32 cellular contexts compared by ENCODE assay signal in the genomic region with DNA sequence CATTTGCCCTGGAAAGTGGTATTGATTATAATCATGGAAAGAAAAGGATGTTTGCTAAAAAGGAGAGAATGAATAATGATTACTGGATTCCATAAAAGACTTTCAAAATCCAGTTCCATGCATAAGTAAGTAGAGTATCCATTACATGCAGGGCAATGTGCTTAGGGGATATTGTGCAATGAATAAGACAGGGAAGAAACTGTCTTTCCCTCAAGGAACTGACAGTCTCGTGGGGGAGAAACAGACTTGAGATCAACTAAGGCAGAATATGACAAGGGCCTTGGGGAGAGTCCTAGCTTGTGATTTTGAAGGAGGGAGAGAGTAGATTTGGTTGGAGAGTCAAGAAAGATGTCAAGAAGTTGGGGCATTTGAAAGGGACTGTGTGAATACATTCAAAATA.
"Had no signal": no experiment of that assay in that cellular context is flagged by ENCODE, and none has a peak within 500 bp of the region (broad histone marks: within the 10 kb centered on the region; RNA-seq: fewer than 3 reads in every experiment).

No MANE protein-coding gene starts in this region.

- H3K9me3 Mint-ChIP-seq: activated B cell treated with CpG ODN at 0.5 μM for 24 hours; activated CD4-positive, alpha-beta memory T cell treated with anti-CD3 and anti-CD28 coated beads, Interleukin-2, amount 10 ng/mL, durations not matched to agents 7 days and 5 days; activated CD4-positive, alpha-beta T cell treated with anti-CD3 and anti-CD28 coated beads, Interleukin-2, amount 10 ng/mL, durations not matched to agents 7 days and 5 days; activated naive CD4-positive, alpha-beta T cell treated with anti-CD3 and anti-CD28 coated beads for 36 hours; activated naive CD4-positive, alpha-beta T cell treated with anti-CD3 and anti-CD28 coated beads, Interleukin-2, amount 50 U/mL, for 24 hours; activated naive CD8-positive, alpha-beta T cell treated with anti-CD3 and anti-CD28 coated beads for 36 hours; activated naive CD8-positive, alpha-beta T cell treated with anti-CD3 and anti-CD28 coated beads, Interleukin-2, amount 50 U/mL, for 24 hours; activated T-cell treated with anti-CD3 and anti-CD28 coated beads, Interleukin-2, amount 50 U/mL, for 24 hours; activated T-cell treated with anti-CD3 and anti-CD28 coated beads, Interleukin-2, amount 50 U/mL, for 72 hours; brain; T-helper 2 cell treated with Interferon-gamma antibody and Interleukin-4, amounts not matched to agents 5 μg/mL and 100 μg/mL, for 36 hours had no signal

- H3K4me3 ChIP-seq: ascending aorta, breast epithelium, cardiac muscle cell, colonic mucosa, esophagus squamous epithelium, gastroesophageal sphincter, heart right ventricle, hepatocyte had no signal

- H3K36me3 Mint-ChIP-seq: activated naive CD4-positive, alpha-beta T cell treated with anti-CD3 and anti-CD28 coated beads, Interleukin-2, amount 50 U/mL, for 24 hours; activated naive CD8-positive, alpha-beta T cell treated with anti-CD3 and anti-CD28 coated beads for 36 hours; brain had no signal

- H3K27ac ChIP-seq: ascending aorta, breast epithelium, cardiac muscle cell, colonic mucosa, epithelial cell of prostate, esophagus squamous epithelium, gastroesophageal sphincter, heart right ventricle, hepatocyte, WERI-Rb-1 had no signal

- DNase-seq: activated B cell treated with CpG ODN at 0.5 μM for 24 hours; activated CD4-positive, alpha-beta memory T cell treated with anti-CD3 and anti-CD28 coated beads, Interleukin-2, amount 10 ng/mL, durations not matched to agents 7 days and 5 days; activated CD4-positive, alpha-beta T cell treated with anti-CD3 and anti-CD28 coated beads, Interleukin-2, amount 10 ng/mL, durations not matched to agents 7 days and 5 days; activated CD4-positive, alpha-beta T cell treated with anti-CD3 and anti-CD28 coated beads, Interleukin-2, amount 50 U/mL, for 4 hours; activated CD8-positive, alpha-beta memory T cell treated with anti-CD3 and anti-CD28 coated beads, Interleukin-2, amount 50 U/mL, for 48 hours; activated effector memory CD4-positive, alpha-beta T cell treated with Interleukin-2 at 50 U/mL for 16 hours; activated gamma-delta T cell treated with Interleukin-2 at 50 U/mL for 16 hours; activated naive CD4-positive, alpha-beta T cell treated with anti-CD3 and anti-CD28 coated beads for 36 hours; activated naive CD8-positive, alpha-beta T cell treated with anti-CD3 and anti-CD28 coated beads for 36 hours; activated naive CD8-positive, alpha-beta T cell treated with anti-CD3 and anti-CD28 coated beads, Interleukin-2, amount 50 U/mL, for 24 hours; activated T-cell treated with anti-CD3 and anti-CD28 coated beads for 4 hours; activated T-cell treated with anti-CD3 and anti-CD28 coated beads, Interleukin-2, amount 50 U/mL, for 24 hours; activated T-cell treated with anti-CD3 and anti-CD28 coated beads, Interleukin-2, amount 50 U/mL, for 72 hours; central memory CD4-positive, alpha-beta T cell; cerebellar nuclear complex; colonic mucosa; effector CD8-positive, alpha-beta T cell; esophagus squamous epithelium; foreskin melanocyte; heart right ventricle; T-helper 17 cell; T1000; WERI-Rb-1 had no signal

- H3K36me3 ChIP-seq: ascending aorta, breast epithelium, cardiac muscle cell, colonic mucosa, esophagus squamous epithelium, gastroesophageal sphincter, heart right ventricle, WERI-Rb-1 had no signal

- H3K27me3 ChIP-seq: ascending aorta, breast epithelium, cardiac muscle cell, colonic mucosa, hepatocyte had no signal

- H3K4me1 Mint-ChIP-seq: activated B cell treated with CpG ODN at 0.5 μM for 24 hours; activated CD4-positive, alpha-beta memory T cell treated with anti-CD3 and anti-CD28 coated beads, Interleukin-2, amount 10 ng/mL, durations not matched to agents 7 days and 5 days; activated CD4-positive, alpha-beta T cell treated with anti-CD3 and anti-CD28 coated beads, Interleukin-2, amount 10 ng/mL, durations not matched to agents 7 days and 5 days; activated naive CD4-positive, alpha-beta T cell treated with anti-CD3 and anti-CD28 coated beads, Interleukin-2, amount 50 U/mL, for 24 hours; activated naive CD8-positive, alpha-beta T cell treated with anti-CD3 and anti-CD28 coated beads for 36 hours; activated naive CD8-positive, alpha-beta T cell treated with anti-CD3 and anti-CD28 coated beads, Interleukin-2, amount 50 U/mL, for 24 hours had no signal

- H3K4me1 ChIP-seq: ascending aorta, breast epithelium, colonic mucosa, esophagus squamous epithelium, gastroesophageal sphincter, heart right ventricle had no signal

- H3K9me3 ChIP-seq: ascending aorta, breast epithelium, colonic mucosa, esophagus squamous epithelium, gastroesophageal sphincter, heart right ventricle had no signal

- H3K27ac Mint-ChIP-seq: activated B cell treated with CpG ODN at 0.5 μM for 24 hours; activated CD4-positive, alpha-beta memory T cell treated with anti-CD3 and anti-CD28 coated beads, Interleukin-2, amount 10 ng/mL, durations not matched to agents 7 days and 5 days; activated CD4-positive, alpha-beta T cell treated with anti-CD3 and anti-CD28 coated beads, Interleukin-2, amount 10 ng/mL, durations not matched to agents 7 days and 5 days; activated naive CD4-positive, alpha-beta T cell treated with anti-CD3 and anti-CD28 coated beads for 36 hours; activated naive CD4-positive, alpha-beta T cell treated with anti-CD3 and anti-CD28 coated beads, Interleukin-2, amount 50 U/mL, for 24 hours; activated naive CD8-positive, alpha-beta T cell treated with anti-CD3 and anti-CD28 coated beads for 36 hours; activated naive CD8-positive, alpha-beta T cell treated with anti-CD3 and anti-CD28 coated beads, Interleukin-2, amount 50 U/mL, for 24 hours; activated T-cell treated with anti-CD3 and anti-CD28 coated beads, Interleukin-2, amount 50 U/mL, for 24 hours; activated T-cell treated with anti-CD3 and anti-CD28 coated beads, Interleukin-2, amount 50 U/mL, for 72 hours; brain; T-helper 17 cell; T-helper 2 cell treated with Interferon-gamma antibody and Interleukin-4, amounts not matched to agents 5 μg/mL and 100 μg/mL, for 36 hours had no signal

- H3K4me3 Mint-ChIP-seq: activated B cell treated with CpG ODN at 0.5 μM for 24 hours; activated CD4-positive, alpha-beta memory T cell treated with anti-CD3 and anti-CD28 coated beads, Interleukin-2, amount 10 ng/mL, durations not matched to agents 7 days and 5 days; activated CD4-positive, alpha-beta T cell treated with anti-CD3 and anti-CD28 coated beads, Interleukin-2, amount 10 ng/mL, durations not matched to agents 7 days and 5 days; activated naive CD4-positive, alpha-beta T cell treated with anti-CD3 and anti-CD28 coated beads for 36 hours; activated naive CD4-positive, alpha-beta T cell treated with anti-CD3 and anti-CD28 coated beads, Interleukin-2, amount 50 U/mL, for 24 hours; activated naive CD8-positive, alpha-beta T cell treated with anti-CD3 and anti-CD28 coated beads for 36 hours; activated naive CD8-positive, alpha-beta T cell treated with anti-CD3 and anti-CD28 coated beads, Interleukin-2, amount 50 U/mL, for 24 hours; activated T-cell treated with anti-CD3 and anti-CD28 coated beads, Interleukin-2, amount 50 U/mL, for 24 hours; activated T-cell treated with anti-CD3 and anti-CD28 coated beads, Interleukin-2, amount 50 U/mL, for 72 hours; brain; T-helper 17 cell; T-helper 2 cell treated with Interferon-gamma antibody and Interleukin-4, amounts not matched to agents 5 μg/mL and 100 μg/mL, for 36 hours had no signal

- H3K27me3 Mint-ChIP-seq: activated naive CD4-positive, alpha-beta T cell treated with anti-CD3 and anti-CD28 coated beads, Interleukin-2, amount 50 U/mL, for 24 hours; activated T-cell treated with anti-CD3 and anti-CD28 coated beads, Interleukin-2, amount 50 U/mL, for 24 hours had no signal
